ENCODE assay signal across 8 cellular contexts in genomic region chr6:12957321-12958051, GRCh38.
DNase-seq lines count a peak whose midpoint lies in the region; ATAC-seq and TF ChIP-seq lines count a peak whose summit lies in the region.

No MANE protein-coding gene starts in this region.

- H3K4me2 ChIP-seq in OCI-LY3 (ENCODE audit: low read length): peak overlapping the region; percentile 72

- ATAC-seq in Right ventricle myocardium inferior: peak; percentile 84

- H3K36me3 ChIP-seq in OCI-LY3 (replicated peaks; ENCODE audit: low read depth, low read length): no peaks in the 10 kb centered on the region
- H3K36me3 ChIP-seq in neutrophil: no peaks in the 10 kb centered on the region

- peak overlapping the region; percentile 53 for H3K9ac ChIP-seq in OCI-LY3 (ENCODE audit: low read length)

- peak; percentile 12 for DNase-seq in NK-92 treated with Interleukin-12 subunit alpha and Interleukin-12 subunit beta, amount 100 ng/mL, for 24 hours (lab: John Stamatoyannopoulos, UW)
- DNase-seq in NK-92 (lab: John Stamatoyannopoulos, UW; ENCODE audit: unreplicated experiment) (no peak), amniotic epithelial cell (ENCODE audit: low read depth) (peak; percentile 81), Right ventricle myocardium inferior (ENCODE audit: missing footprints) (peak; percentile 84), NCI-H187 (lab: John Stamatoyannopoulos, UW) (no peak), NCI-H82 treated with DMSO at 0.1 percent for 48 hours (lab: John Stamatoyannopoulos, UW; ENCODE audit: unreplicated experiment) (no peak)

- H3K27me3 ChIP-seq in OCI-LY3 (ENCODE audit: low read depth, low read length) (peaks cover 14% of the 10 kb centered on the region), neutrophil (peaks cover 7% of the 10 kb centered on the region)

- intact Hi-C loops in Right ventricle myocardium inferior (cut with DNase I): loop anchor here (5.0 kb wide), 1 partner anchor 45 kb away; no protein-coding TSS in a partner anchor

- peak overlapping the region; percentile 81 for H3K4me3 ChIP-seq in OCI-LY3 (ENCODE audit: low read length)
- peak overlapping the region; percentile 60 to 71 for H3K4me3 ChIP-seq in neutrophil (ENCODE audit: low read depth in 1 of 2, low read length in 1 of 2)

- H4K20me1 ChIP-seq in OCI-LY3 (ENCODE audit: insufficient read depth, low read length): no peaks in the 10 kb centered on the region

- TF ChIP-seq CTCF in OCI-LY3 (IDR thresholded peaks at IDR 0.05; ENCODE audit: low read depth, low read length): no peak
- TF ChIP-seq CTCF in neutrophil (IDR thresholded peaks at IDR 0.05): no peak

- no peak overlapping the region for H3K27ac ChIP-seq in OCI-LY3 (ENCODE audit: low read length)
- no peak overlapping the region for H3K27ac ChIP-seq in neutrophil

- no peaks in the 10 kb centered on the region for H3K79me2 ChIP-seq in OCI-LY3 (ENCODE audit: low read length)

- peak overlapping the region; percentile 62; the same call in 1 of the 2 replicates for H2AFZ ChIP-seq in OCI-LY3 (ENCODE audit: low read depth, low read length)

- H3K4me1 ChIP-seq in OCI-LY3 (ENCODE audit: low read length) (peaks cover 10% of the 10 kb centered on the region), neutrophil (ENCODE audit: control insufficient read depth in 1 of 2, insufficient read depth in 1 of 2, low read depth in 1 of 2, low read length in 1 of 2) (peaks cover 11 to 12% of the 10 kb centered on the region in 2 experiments)

- H3K9me3 ChIP-seq in OCI-LY3 (ENCODE audit: insufficient read depth, low read length): no peaks in the 10 kb centered on the region
- no peaks in the 10 kb centered on the region for H3K9me3 ChIP-seq in neutrophil

Comparison
In these comparisons a context has a peak if more than half of its experiments do, and no peak if none do; other contexts are left out.
1. DNase-seq: peak in NK-92 treated with Interleukin-12 subunit alpha and Interleukin-12 subunit beta, amount 100 ng/mL, for 24 hours (single experiment), amniotic epithelial cell (single experiment) and Right ventricle myocardium inferior (single experiment); none in NK-92 (single experiment), NCI-H187 (0 of 2) and NCI-H82 treated with DMSO at 0.1 percent for 48 hours (single experiment).